In the genomic region with DNA sequence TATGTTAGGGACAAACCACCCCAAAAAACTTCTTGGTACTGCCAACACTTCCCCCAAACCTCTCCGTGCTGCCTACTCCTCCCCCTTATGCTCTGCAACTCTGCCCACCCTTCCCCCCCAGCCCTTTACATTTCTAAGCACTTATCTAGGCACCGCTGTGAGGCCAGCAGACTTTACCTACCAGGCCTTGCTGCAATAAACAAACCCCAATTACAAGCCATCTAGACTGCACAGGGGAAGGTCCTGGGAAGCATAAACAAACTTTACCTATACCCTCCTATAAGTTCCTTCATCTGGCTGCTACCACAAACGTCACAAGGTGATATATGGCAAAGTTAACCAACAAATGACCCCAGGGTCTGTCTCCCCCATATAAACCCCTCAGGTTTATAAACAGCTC, we compare ENCODE assay signal across 24 cellular contexts.
"Had no signal": no experiment of that assay in that cellular context is flagged by ENCODE, and none has a peak within 500 bp of the region (broad histone marks: within the 10 kb centered on the region; RNA-seq: fewer than 3 reads in every experiment).

No MANE protein-coding gene starts in this region.

- DNase-seq: activated B cell treated with CpG ODN at 0.5 μM for 24 hours; activated CD4-positive, alpha-beta memory T cell treated with anti-CD3 and anti-CD28 coated beads for 36 hours; activated CD4-positive, alpha-beta T cell treated with anti-CD3 and anti-CD28 coated beads for 4 hours; activated CD8-positive, alpha-beta memory T cell treated with anti-CD3 and anti-CD28 coated beads, Interleukin-2, amount 10 ng/mL, durations not matched to agents 7 days and 5 days; activated naive CD4-positive, alpha-beta T cell treated with Interleukin-2 at 50 U/mL for 16 hours; activated naive CD8-positive, alpha-beta T cell treated with anti-CD3 and anti-CD28 coated beads, Interleukin-2, amount 10 ng/mL, durations not matched to agents 7 days and 5 days; activated T-cell treated with anti-CD3 and anti-CD28 coated beads, Interleukin-2, amount 50 U/mL, for 1 hour; amygdala; dermis blood vessel endothelial cell; effector memory CD4-positive, alpha-beta T cell; foreskin fibroblast; retina; spleen; stimulated activated CD4-positive, alpha-beta T cell treated with anti-CD3 and anti-CD28 coated beads, Interleukin-4, amount 100 ng/mL, for 4 hours; stimulated activated naive B cell treated with anti-CD40 and anti-IgM and Interleukin-4, amounts not matched to agents 10 μg/mL and 1 μg/mL and 100 μg/mL, for 72 hours; SW 1271; T-helper 2 cell; upper lobe of left lung had no signal

- H3K27me3 Mint-ChIP-seq: activated B cell treated with CpG ODN at 0.5 μM for 24 hours; activated CD4-positive, alpha-beta memory T cell treated with anti-CD3 and anti-CD28 coated beads for 36 hours; activated CD8-positive, alpha-beta memory T cell treated with anti-CD3 and anti-CD28 coated beads, Interleukin-2, amount 10 ng/mL, durations not matched to agents 7 days and 5 days; stimulated activated naive B cell treated with anti-CD40 and anti-IgM and Interleukin-4, amounts not matched to agents 10 μg/mL and 1 μg/mL and 100 μg/mL, for 72 hours had no signal

- H3K4me3 Mint-ChIP-seq: activated B cell treated with CpG ODN at 0.5 μM for 24 hours; activated CD4-positive, alpha-beta memory T cell treated with anti-CD3 and anti-CD28 coated beads for 36 hours; activated CD8-positive, alpha-beta memory T cell treated with anti-CD3 and anti-CD28 coated beads, Interleukin-2, amount 10 ng/mL, durations not matched to agents 7 days and 5 days; activated naive CD8-positive, alpha-beta T cell treated with anti-CD3 and anti-CD28 coated beads, Interleukin-2, amount 10 ng/mL, durations not matched to agents 7 days and 5 days; activated T-helper 17 cell treated with anti-CD3 and anti-CD28 coated beads, Interleukin-2, amount 50 U/mL, for 72 hours; mesothelial cell of epicardium; stimulated activated naive B cell treated with anti-CD40 and anti-IgM and Interleukin-4, amounts not matched to agents 10 μg/mL and 1 μg/mL and 100 μg/mL, for 72 hours had no signal

- H3K4me1 ChIP-seq: spleen, upper lobe of left lung had no signal

- H3K27ac Mint-ChIP-seq: activated B cell treated with CpG ODN at 0.5 μM for 24 hours; activated CD4-positive, alpha-beta memory T cell treated with anti-CD3 and anti-CD28 coated beads for 36 hours; activated CD8-positive, alpha-beta memory T cell treated with anti-CD3 and anti-CD28 coated beads, Interleukin-2, amount 10 ng/mL, durations not matched to agents 7 days and 5 days; activated naive CD8-positive, alpha-beta T cell treated with anti-CD3 and anti-CD28 coated beads, Interleukin-2, amount 10 ng/mL, durations not matched to agents 7 days and 5 days; activated T-helper 17 cell treated with anti-CD3 and anti-CD28 coated beads, Interleukin-2, amount 50 U/mL, for 72 hours; mesothelial cell of epicardium; stimulated activated naive B cell treated with anti-CD40 and anti-IgM and Interleukin-4, amounts not matched to agents 10 μg/mL and 1 μg/mL and 100 μg/mL, for 72 hours had no signal

- H3K36me3 Mint-ChIP-seq: activated CD4-positive, alpha-beta memory T cell treated with anti-CD3 and anti-CD28 coated beads for 36 hours; activated CD8-positive, alpha-beta memory T cell treated with anti-CD3 and anti-CD28 coated beads, Interleukin-2, amount 10 ng/mL, durations not matched to agents 7 days and 5 days; activated naive CD8-positive, alpha-beta T cell treated with anti-CD3 and anti-CD28 coated beads, Interleukin-2, amount 10 ng/mL, durations not matched to agents 7 days and 5 days; mesothelial cell of epicardium; stimulated activated naive B cell treated with anti-CD40 and anti-IgM and Interleukin-4, amounts not matched to agents 10 μg/mL and 1 μg/mL and 100 μg/mL, for 72 hours had no signal

- H3K4me1 Mint-ChIP-seq: activated B cell treated with CpG ODN at 0.5 μM for 24 hours; activated CD8-positive, alpha-beta memory T cell treated with anti-CD3 and anti-CD28 coated beads, Interleukin-2, amount 10 ng/mL, durations not matched to agents 7 days and 5 days; activated naive CD8-positive, alpha-beta T cell treated with anti-CD3 and anti-CD28 coated beads, Interleukin-2, amount 10 ng/mL, durations not matched to agents 7 days and 5 days; activated T-helper 17 cell treated with anti-CD3 and anti-CD28 coated beads, Interleukin-2, amount 50 U/mL, for 72 hours; stimulated activated naive B cell treated with anti-CD40 and anti-IgM and Interleukin-4, amounts not matched to agents 10 μg/mL and 1 μg/mL and 100 μg/mL, for 72 hours had no signal

- H3K27me3 ChIP-seq: spleen, upper lobe of left lung had no signal

- H3K4me3 ChIP-seq: cardiac muscle cell, lung, spleen, thoracic aorta, upper lobe of left lung had no signal

- H3K9me3 Mint-ChIP-seq: activated B cell treated with CpG ODN at 0.5 μM for 24 hours; activated CD4-positive, alpha-beta memory T cell treated with anti-CD3 and anti-CD28 coated beads for 36 hours; activated naive CD8-positive, alpha-beta T cell treated with anti-CD3 and anti-CD28 coated beads, Interleukin-2, amount 10 ng/mL, durations not matched to agents 7 days and 5 days; stimulated activated naive B cell treated with anti-CD40 and anti-IgM and Interleukin-4, amounts not matched to agents 10 μg/mL and 1 μg/mL and 100 μg/mL, for 72 hours had no signal

- H3K36me3 ChIP-seq: cardiac muscle cell, spleen, thoracic aorta, upper lobe of left lung had no signal

- H3K9me3 ChIP-seq: spleen, thoracic aorta, upper lobe of left lung had no signal

- H3K27ac ChIP-seq: cardiac muscle cell, spleen, thoracic aorta, upper lobe of left lung had no signal

- ATAC-seq: activated CD8-positive, alpha-beta memory T cell treated with anti-CD3 and anti-CD28 coated beads, Interleukin-2, amount 10 ng/mL, durations not matched to agents 7 days and 5 days; activated T-helper 17 cell treated with anti-CD3 and anti-CD28 coated beads, Interleukin-2, amount 50 U/mL, for 72 hours; left lobe of liver; stimulated activated naive B cell treated with anti-CD40 and anti-IgM and Interleukin-4, amounts not matched to agents 10 μg/mL and 1 μg/mL and 100 μg/mL, for 72 hours had no signal
